12 cellular contexts compared by ENCODE assay signal in the genomic region with DNA sequence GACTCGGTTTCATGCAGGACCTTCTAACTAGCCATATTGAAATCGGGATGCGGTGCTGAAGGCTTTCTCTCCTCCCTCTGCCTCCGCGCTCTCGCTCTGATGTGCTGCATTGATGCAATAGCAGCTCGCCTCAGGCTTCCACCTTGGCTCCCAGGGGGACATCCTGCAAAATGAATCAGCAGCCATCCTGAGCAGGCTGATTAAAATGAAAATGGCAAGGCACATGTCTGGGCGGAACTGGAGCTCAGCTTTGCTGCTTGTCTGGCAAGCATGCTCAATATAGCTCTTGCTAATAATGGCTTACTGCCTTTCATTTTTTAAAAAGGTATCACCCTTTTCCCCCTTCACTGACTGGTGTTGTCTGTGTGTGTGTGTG. TPM values are rescaled to one million over a fixed set of nuclear protein-coding genes. Genes with fewer than 3 reads are reported as not detected.
DNase-seq lines count a peak whose midpoint lies in the region; ATAC-seq and TF ChIP-seq lines count a peak whose summit lies in the region.
"Had no signal": no experiment of that assay in that cellular context is flagged by ENCODE, and none has a peak within 500 bp of the region (broad histone marks: within the 10 kb centered on the region; RNA-seq: fewer than 3 reads in every experiment).

No MANE protein-coding gene starts in this region.

- H3K9me3 ChIP-seq in Panc1 (ENCODE audit: control insufficient read depth, insufficient read depth, low read depth, low read length) (0 out of 2 replicates have a peak, but pooled peaks cover 5% of the 10 kb centered on the region), iPS-20b (ENCODE audit: insufficient read depth, low read depth, low read length) (peaks cover 22% of the 10 kb centered on the region)

- H3K4me3 ChIP-seq in Panc1 (ENCODE audit: low read depth in 2 of 2, low read length in 2 of 2) (no peak overlapping the region), iPS-20b (ENCODE audit: low read length) (peak overlapping the region; percentile 38; the same call in 1 of the 2 replicates)

- POLR2A ChIA-PET in Panc1 (lab: Charles Lee) = no interaction called here

- H3K9ac ChIP-seq in iPS-20b (ENCODE audit: low read depth, low read length) = peak overlapping the region; percentile 51; the same call in 1 of the 2 replicates

- in situ Hi-C loops in Panc1 (cut with HindIII; ENCODE audit: low pct_unique_long_range_greater_than_20kb, low sequenced_read_pairs) = no loop called here

- BruUV-seq in Panc1 (replicated peaks; lab: Mats Ljungman, UMichigan) = no TSS peak

- intact Hi-C loops in Panc1 (cut with micrococcal nuclease; ENCODE audit: unreplicated experiment) = no loop called here

- TF ChIP-seq CTCF in Panc1 (IDR thresholded peaks at IDR 0.05) = no peak

- H3K27me3 ChIP-seq in Panc1 (ENCODE audit: control insufficient read depth, insufficient read depth, low read length) = no peaks in the 10 kb centered on the region; the same call in 1 of the 2 replicates
- H3K27me3 ChIP-seq in iPS-20b (ENCODE audit: insufficient read depth, low read length) = no peaks in the 10 kb centered on the region

- DNase-seq in DMS153 treated with DMSO at 0.1 percent for 48 hours (lab: John Stamatoyannopoulos, UW; ENCODE audit: unreplicated experiment) (peak; percentile 80), NCI-H2107 treated with DMSO at 0.1 percent for 48 hours (lab: John Stamatoyannopoulos, UW; ENCODE audit: unreplicated experiment) (peak; percentile 91), Panc1 (ENCODE audit: low read depth, low spot score) (no peak), amniotic stem cell (lab: John Stamatoyannopoulos, UW) (no peak)
- DNase-seq: foreskin fibroblast, GDM1 had no signal

- no peaks in the 10 kb centered on the region for H3K4me1 ChIP-seq in Panc1 (ENCODE audit: control insufficient read depth, insufficient read depth, low read length)
- peaks cover 23% of the 10 kb centered on the region; the same call in 1 of the 2 replicates for H3K4me1 ChIP-seq in iPS-20b (ENCODE audit: insufficient read depth, low read length)

- ATAC-seq in Panc1 (peak; percentile 56; the same call in 1 of the 2 replicates), GM18861 (IDR thresholded peaks at IDR 0.05; ENCODE audit: unreplicated experiment) (no peak), HG03135 (IDR thresholded peaks at IDR 0.05; ENCODE audit: unreplicated experiment) (no peak), GM19351 (IDR thresholded peaks at IDR 0.05; ENCODE audit: unreplicated experiment) (no peak)

- CTCF ChIA-PET in Panc1 (lab: Charles Lee) = no interaction called here

- H3K36me3 ChIP-seq in Panc1 (ENCODE audit: control insufficient read depth, insufficient read depth, low read length) (no peaks in the 10 kb centered on the region), iPS-20b (ENCODE audit: insufficient read depth, low read depth, low read length) (no peaks in the 10 kb centered on the region)

- H3K27ac ChIP-seq in Panc1 (ENCODE audit: low read length) (no peak overlapping the region), iPS-20b (ENCODE audit: low read length) (no peak overlapping the region)

RNA-seq across cellular contexts. Expression of a gene that starts 0.8 kb away (rescaled TPM):
- not detected for total RNA-seq in Panc1 (2021; ENCODE audit: unreplicated experiment)
- not detected for polyA plus RNA-seq in Panc1 (2012; ENCODE audit: insufficient read length)
- total RNA-seq: M059J, osteocyte had no signal

Comparison
In these comparisons a context has a peak if more than half of its experiments do, and no peak if none do; other contexts are left out.
1. DNase-seq: peak in DMS153 treated with DMSO at 0.1 percent for 48 hours (single experiment) and NCI-H2107 treated with DMSO at 0.1 percent for 48 hours (single experiment); none in Panc1 (single experiment) and amniotic stem cell (single experiment).